Comparison of ENCODE assay signal across 13 cellular contexts in genomic region chr6:2909718-2910117, GRCh38. TPM values are rescaled to one million over a fixed set of nuclear protein-coding genes. Genes with fewer than 3 reads are reported as not detected.
A peak's percentile ranks its signal among the peaks of the same experiment; 100 is the strongest.
DNase-seq lines count a peak whose midpoint lies in the region; ATAC-seq and TF ChIP-seq lines count a peak whose summit lies in the region.
"Had no signal": no experiment of that assay in that cellular context is flagged by ENCODE, and none has a peak within 500 bp of the region (broad histone marks: within the 10 kb centered on the region; RNA-seq: fewer than 3 reads in every experiment).

No MANE protein-coding gene starts in this region.

- no peaks in the 10 kb centered on the region for H3K27me3 Mint-ChIP-seq in stimulated activated naive B cell treated with anti-CD40 and anti-IgM and Interleukin-4, amounts not matched to agents 10 μg/mL and 1 μg/mL and 100 μg/mL, for 72 hours
- no peaks in the 10 kb centered on the region for H3K27me3 Mint-ChIP-seq in activated CD8-positive, alpha-beta memory T cell treated with anti-CD3 and anti-CD28 coated beads, Interleukin-2, amount 10 ng/mL, durations not matched to agents 7 days and 5 days

- no peak for ATAC-seq in stimulated activated naive B cell treated with anti-CD40 and anti-IgM and Interleukin-4, amounts not matched to agents 10 μg/mL and 1 μg/mL and 100 μg/mL, for 72 hours (replicated peaks)
- no peak for ATAC-seq in HG03432 (IDR thresholded peaks at IDR 0.05; ENCODE audit: unreplicated experiment)
- ATAC-seq in activated CD8-positive, alpha-beta memory T cell treated with anti-CD3 and anti-CD28 coated beads, Interleukin-2, amount 10 ng/mL, durations not matched to agents 7 days and 5 days, result no peak

- no peak overlapping the region for H3K4me3 ChIP-seq in WERI-Rb-1 (ENCODE audit: low read depth, low read length)

- H3K9me3 ChIP-seq in WERI-Rb-1 (ENCODE audit: severe bottlenecking), result no peaks in the 10 kb centered on the region

- no peaks in the 10 kb centered on the region for H3K36me3 Mint-ChIP-seq in stimulated activated naive B cell treated with anti-CD40 and anti-IgM and Interleukin-4, amounts not matched to agents 10 μg/mL and 1 μg/mL and 100 μg/mL, for 72 hours
- peaks cover 2% of the 10 kb centered on the region for H3K36me3 Mint-ChIP-seq in activated CD8-positive, alpha-beta memory T cell treated with anti-CD3 and anti-CD28 coated beads, Interleukin-2, amount 10 ng/mL, durations not matched to agents 7 days and 5 days

- H3K4me3 Mint-ChIP-seq in stimulated activated naive B cell treated with anti-CD40 and anti-IgM and Interleukin-4, amounts not matched to agents 10 μg/mL and 1 μg/mL and 100 μg/mL, for 72 hours, result peak overlapping the region; percentile 42 to 70
- H3K4me3 Mint-ChIP-seq in activated CD8-positive, alpha-beta memory T cell treated with anti-CD3 and anti-CD28 coated beads, Interleukin-2, amount 10 ng/mL, durations not matched to agents 7 days and 5 days, result no peak overlapping the region

- CTCF ChIA-PET in activated CD8-positive, alpha-beta memory T cell treated with anti-CD3 and anti-CD28 coated beads, Interleukin-2, amount 10 ng/mL, durations not matched to agents 7 days and 5 days (lab: Charles Lee), result interaction anchor here (0.6 to 2.6 kb wide), 7 partner anchors 9 to 116 kb away, joined by 3 to 10 read pairs (median 3); no protein-coding TSS in a partner anchor

- DNase-seq in activated effector memory CD4-positive, alpha-beta T cell treated with anti-CD3 and anti-CD28 coated beads, Interleukin-2, amount 50 U/mL, for 16 hours, result peak; percentile 59
- DNase-seq in activated effector memory CD4-positive, alpha-beta T cell treated with Interleukin-2 at 50 U/mL for 16 hours, result no peak
- DNase-seq in WERI-Rb-1, result no peak
- peak; percentile 9 for DNase-seq in glomerular visceral epithelial cell (ENCODE audit: extremely low spot score)
- no peak for DNase-seq in stimulated activated naive B cell treated with anti-CD40 and anti-IgM and Interleukin-4, amounts not matched to agents 10 μg/mL and 1 μg/mL and 100 μg/mL, for 72 hours
- no peak for DNase-seq in NCI-H446 (lab: John Stamatoyannopoulos, UW)
- DNase-seq in activated CD8-positive, alpha-beta memory T cell treated with anti-CD3 and anti-CD28 coated beads, Interleukin-2, amount 10 ng/mL, durations not matched to agents 7 days and 5 days, result no peak
- DNase-seq: DMS53, GOT3, NCI-H1417, NCI-H69, SHP77 treated with DMSO at 0.1 percent for 48 hours had no signal

- peak overlapping the region; percentile 8; the same call in 1 of the 2 replicates for H3K27ac ChIP-seq in WERI-Rb-1

- no peak overlapping the region for H3K27ac Mint-ChIP-seq in stimulated activated naive B cell treated with anti-CD40 and anti-IgM and Interleukin-4, amounts not matched to agents 10 μg/mL and 1 μg/mL and 100 μg/mL, for 72 hours
- H3K27ac Mint-ChIP-seq in activated CD8-positive, alpha-beta memory T cell treated with anti-CD3 and anti-CD28 coated beads, Interleukin-2, amount 10 ng/mL, durations not matched to agents 7 days and 5 days, result no peak overlapping the region

- H3K27me3 ChIP-seq in WERI-Rb-1 (ENCODE audit: insufficient read depth, low read depth, severe bottlenecking), result no peaks in the 10 kb centered on the region

- H3K4me1 Mint-ChIP-seq in stimulated activated naive B cell treated with anti-CD40 and anti-IgM and Interleukin-4, amounts not matched to agents 10 μg/mL and 1 μg/mL and 100 μg/mL, for 72 hours, result peaks cover 44 to 55% of the 10 kb centered on the region in 2 donors
- peaks cover 24% of the 10 kb centered on the region for H3K4me1 Mint-ChIP-seq in activated CD8-positive, alpha-beta memory T cell treated with anti-CD3 and anti-CD28 coated beads, Interleukin-2, amount 10 ng/mL, durations not matched to agents 7 days and 5 days

- H3K36me3 ChIP-seq in WERI-Rb-1, result no peaks in the 10 kb centered on the region

- TF ChIP-seq CTCF in WERI-Rb-1 (IDR thresholded peaks at IDR 0.05; ENCODE audit: low read depth, low read length), result no peak

- H3K9me3 Mint-ChIP-seq in stimulated activated naive B cell treated with anti-CD40 and anti-IgM and Interleukin-4, amounts not matched to agents 10 μg/mL and 1 μg/mL and 100 μg/mL, for 72 hours, result peaks cover 0 to 2% of the 10 kb centered on the region in 2 donors
- peaks cover 2% of the 10 kb centered on the region for H3K9me3 Mint-ChIP-seq in activated CD8-positive, alpha-beta memory T cell treated with anti-CD3 and anti-CD28 coated beads, Interleukin-2, amount 10 ng/mL, durations not matched to agents 7 days and 5 days (ENCODE audit: low read depth)

RNA-seq across cellular contexts. Expression of gene SERPINB9, which starts 6.6 kb away (rescaled TPM):
- 10 to 100 TPM; 56.0 to 94.9 TPM for total RNA-seq in activated CD8-positive, alpha-beta memory T cell treated with anti-CD3 and anti-CD28 coated beads, Interleukin-2, amount 10 ng/mL, durations not matched to agents 7 days and 5 days

Comparison
In these comparisons a context has a peak if more than half of its experiments do, and no peak if none do; other contexts are left out.
1. DNase-seq: peak in activated effector memory CD4-positive, alpha-beta T cell treated with anti-CD3 and anti-CD28 coated beads, Interleukin-2, amount 50 U/mL, for 16 hours (single experiment) and glomerular visceral epithelial cell (single experiment); none in activated effector memory CD4-positive, alpha-beta T cell treated with Interleukin-2 at 50 U/mL for 16 hours (single experiment), WERI-Rb-1 (single experiment), stimulated activated naive B cell treated with anti-CD40 and anti-IgM and Interleukin-4, amounts not matched to agents 10 μg/mL and 1 μg/mL and 100 μg/mL, for 72 hours (single experiment), NCI-H446 (0 of 2) and activated CD8-positive, alpha-beta memory T cell treated with anti-CD3 and anti-CD28 coated beads, Interleukin-2, amount 10 ng/mL, durations not matched to agents 7 days and 5 days (single experiment).